In the genomic region with DNA sequence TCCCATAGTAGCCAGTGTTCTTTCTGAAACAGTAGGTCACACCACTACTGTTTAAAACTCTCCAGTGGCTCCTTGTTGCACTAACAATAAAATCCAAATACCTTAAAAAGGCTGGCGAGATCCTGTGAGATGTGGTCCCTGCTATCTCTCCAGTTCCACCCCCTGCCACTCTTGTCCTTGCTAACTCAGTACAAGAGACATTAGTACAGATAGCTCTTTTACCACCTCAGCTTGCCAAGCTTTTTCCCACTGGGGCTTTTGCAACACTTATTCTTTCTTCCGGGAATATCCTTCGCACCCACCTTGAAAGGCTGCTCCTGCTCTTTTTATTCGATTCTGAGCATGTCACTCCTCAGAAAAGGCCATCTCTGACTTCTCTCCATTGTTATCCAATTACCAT, we compare ENCODE assay signal across 29 cellular contexts. TPM values are rescaled to one million over a fixed set of nuclear protein-coding genes. Genes with fewer than 3 reads are reported as not detected.
"Had no signal": no experiment of that assay in that cellular context is flagged by ENCODE, and none has a peak within 500 bp of the region (broad histone marks: within the 10 kb centered on the region; RNA-seq: fewer than 3 reads in every experiment).

No MANE protein-coding gene starts in this region.

- H3K27ac ChIP-seq: dorsolateral prefrontal cortex, esophagus squamous epithelium, left lung, lower lobe of right lung, neutrophil, pancreas, right lobe of liver, thyroid gland, vagina had no signal

- FAIRE-seq: endothelial cell of umbilical vein, islet of Langerhans, pancreas had no signal

- H3K4me1 ChIP-seq: lower lobe of right lung, right lobe of liver, thyroid gland had no signal

- ATAC-seq: heart right ventricle; left cardiac atrium; mucosa of descending colon; natural killer cell treated with Interleukin-12 subunit alpha and Interleukin-12 subunit beta and Interleukin-15 and Interleukin-18, amount 100 ng/mL, for 72 hours; pancreas; stimulated activated naive CD8-positive, alpha-beta T cell treated with anti-CD3 and anti-CD28 coated beads, Interleukin-15, amount 100 ng/mL, for 72 hours had no signal

- H3K4me2 ChIP-seq: smooth muscle cell had no signal

- H3K4me3 ChIP-seq: dorsolateral prefrontal cortex, esophagus squamous epithelium, heart right ventricle, left lung, lower lobe of right lung, mucosa of descending colon, pancreas, right lobe of liver, smooth muscle cell, thyroid gland, vagina had no signal

- H3K9me3 ChIP-seq: esophagus squamous epithelium, heart right ventricle, left lung, lower lobe of right lung, mucosa of descending colon, neutrophil, pancreas, right lobe of liver, thyroid gland, vagina had no signal

- DNase-seq: cortex of kidney; dorsolateral prefrontal cortex; effector CD4-positive, alpha-beta T cell; erythroblast; esophagus squamous epithelium; foreskin melanocyte; glutamatergic neuron; heart right ventricle; hippocampal formation; left cardiac atrium; left lung; lower lobe of right lung; mucosa of descending colon; naive B cell; pancreas; right lobe of liver; stimulated activated CD4-positive, alpha-beta T cell treated with anti-CD3 and anti-CD28 coated beads, Interleukin-12 subunit alpha, Interleukin-12 subunit beta, amount 100 ng/mL, for 4 hours; stimulated activated CD4-positive, alpha-beta T cell treated with anti-CD3 and anti-CD28 coated beads, Interleukin-1b, Interleukin-23, amount 100 ng/mL, for 48 hours; stimulated activated CD4-positive, alpha-beta T cell treated with anti-CD3 and anti-CD28 coated beads, Interleukin-4, amount 100 ng/mL, for 1 hour; stimulated activated CD8-positive, alpha-beta memory T cell treated with anti-CD3 and anti-CD28 coated beads, Interleukin-4, amount 100 ng/mL, for 48 hours; stimulated activated naive CD4-positive, alpha-beta T cell; stimulated activated naive CD8-positive, alpha-beta T cell treated with anti-CD3 and anti-CD28 coated beads, Interleukin-15, amount 100 ng/mL, for 72 hours; thyroid gland had no signal

- H3K27me3 ChIP-seq: dorsolateral prefrontal cortex, esophagus squamous epithelium, heart right ventricle, left lung, neutrophil, pancreas, right lobe of liver, thyroid gland, vagina had no signal

RNA-seq across cellular contexts. Expression of a gene that starts 14.9 kb away (rescaled TPM):
- total RNA-seq: natural killer cell treated with Interleukin-12 subunit alpha and Interleukin-12 subunit beta and Interleukin-15 and Interleukin-18, amount 100 ng/mL, for 72 hours had no signal
